In genomic region chr5:134223406-134224251, GRCh38 we compare ENCODE assay signal across 1 cellular context.
TF ChIP-seq lines count a peak whose summit lies in the region.

No MANE protein-coding gene starts in this region.

TF ChIP-seq in K562, 482 proteins besides CTCF, POLR2A, EP300 and RAD21 (continued from another document and continues in another):
- TF ChIP-seq ARID4B (CRISPR knock-in tag; IDR thresholded peaks at IDR 0.05) (no peak), CSDE1 (IDR thresholded peaks at IDR 0.05) (no peak), CTBP1 (IDR thresholded peaks at IDR 0.05; ENCODE audit: borderline replicate concordance) (peak; percentile 28; the same call in 1 of the 2 replicates), RCOR1 (IDR thresholded peaks at IDR 0.05; ENCODE audit: borderline replicate concordance in 1 of 2, low read depth in 2 of 2, low read length in 2 of 2) (peak in 1 of 2 experiments; percentile 44; a peak in 1 of 4 replicates), TAL1 (IDR thresholded peaks at IDR 0.05) (no peak), MEF2A (IDR thresholded peaks at IDR 0.05; ENCODE audit: control insufficient read depth, low read depth, low read length) (no peak), ZBTB17 (CRISPR knock-in tag; IDR thresholded peaks at IDR 0.05) (no peak), ZNF764 (CRISPR knock-in tag; IDR thresholded peaks at IDR 0.05; ENCODE audit: low read depth) (no peak), SMAD2 (IDR thresholded peaks at IDR 0.05; ENCODE audit: low read depth, low read length) (no peak), NCOR1 (IDR thresholded peaks at IDR 0.05) (peak; percentile 7; the same call in 1 of the 2 replicates), MED1 (CRISPR knock-in tag; IDR thresholded peaks at IDR 0.05; ENCODE audit: borderline replicate concordance) (no peak), DPF2 (IDR thresholded peaks at IDR 0.05) (peak; percentile 58; the same call in 1 of the 2 replicates), ZNF263 (CRISPR knock-in tag; IDR thresholded peaks at IDR 0.05; ENCODE audit: borderline replicate concordance) (no peak), EZH2 (IDR thresholded peaks at IDR 0.05; ENCODE audit: borderline replicate concordance, low read depth, low read length) (no peak), MAFF (IDR thresholded peaks at IDR 0.05; ENCODE audit: low read length) (no peak), BHLHE40 (IDR thresholded peaks at IDR 0.05; ENCODE audit: low read length) (no peak), CREM (IDR thresholded peaks at IDR 0.05; ENCODE audit: low read depth) (peak; percentile 82), BRD4 (IDR thresholded peaks at IDR 0.05) (no peak), MCM3 (IDR thresholded peaks at IDR 0.05) (no peak), ETV1 (tag; conservative IDR thresholded peaks at IDR 0.05; ENCODE audit: low read depth) (no peak), TCF7L2 (IDR thresholded peaks at IDR 0.05; ENCODE audit: low read depth, low read length) (no peak), SRF (CRISPR knock-in tag; IDR thresholded peaks at IDR 0.05) (no peak), ZNF121 (CRISPR knock-in tag; conservative IDR thresholded peaks at IDR 0.05) (no peak), SMARCE1 (IDR thresholded peaks at IDR 0.05) (peak; percentile 27; the same call in 1 of the 2 replicates), ZKSCAN1 (IDR thresholded peaks at IDR 0.05; ENCODE audit: low read depth, low read length) (no peak), HDAC1 (IDR thresholded peaks at IDR 0.05) (0 out of 4 replicates have a peak, but pooled peaks of 1 of the 2 experiments have one; percentile 44), U2AF1 (optimal IDR thresholded peaks at IDR 0.05; ENCODE audit: low read depth, low read length) (no peak), ZBTB33 (CRISPR knock-in tag; IDR thresholded peaks at IDR 0.05) (no peak), ATF7 (IDR thresholded peaks at IDR 0.05) (peak; percentile 91), MNT (conservative IDR thresholded peaks at IDR 0.05) (peak in 1 of 2 experiments; percentile 47; a peak in 1 of 4 replicates), MTA1 (IDR thresholded peaks at IDR 0.05; ENCODE audit: borderline replicate concordance) (no peak)
- TF ChIP-seq, protein P1, sequence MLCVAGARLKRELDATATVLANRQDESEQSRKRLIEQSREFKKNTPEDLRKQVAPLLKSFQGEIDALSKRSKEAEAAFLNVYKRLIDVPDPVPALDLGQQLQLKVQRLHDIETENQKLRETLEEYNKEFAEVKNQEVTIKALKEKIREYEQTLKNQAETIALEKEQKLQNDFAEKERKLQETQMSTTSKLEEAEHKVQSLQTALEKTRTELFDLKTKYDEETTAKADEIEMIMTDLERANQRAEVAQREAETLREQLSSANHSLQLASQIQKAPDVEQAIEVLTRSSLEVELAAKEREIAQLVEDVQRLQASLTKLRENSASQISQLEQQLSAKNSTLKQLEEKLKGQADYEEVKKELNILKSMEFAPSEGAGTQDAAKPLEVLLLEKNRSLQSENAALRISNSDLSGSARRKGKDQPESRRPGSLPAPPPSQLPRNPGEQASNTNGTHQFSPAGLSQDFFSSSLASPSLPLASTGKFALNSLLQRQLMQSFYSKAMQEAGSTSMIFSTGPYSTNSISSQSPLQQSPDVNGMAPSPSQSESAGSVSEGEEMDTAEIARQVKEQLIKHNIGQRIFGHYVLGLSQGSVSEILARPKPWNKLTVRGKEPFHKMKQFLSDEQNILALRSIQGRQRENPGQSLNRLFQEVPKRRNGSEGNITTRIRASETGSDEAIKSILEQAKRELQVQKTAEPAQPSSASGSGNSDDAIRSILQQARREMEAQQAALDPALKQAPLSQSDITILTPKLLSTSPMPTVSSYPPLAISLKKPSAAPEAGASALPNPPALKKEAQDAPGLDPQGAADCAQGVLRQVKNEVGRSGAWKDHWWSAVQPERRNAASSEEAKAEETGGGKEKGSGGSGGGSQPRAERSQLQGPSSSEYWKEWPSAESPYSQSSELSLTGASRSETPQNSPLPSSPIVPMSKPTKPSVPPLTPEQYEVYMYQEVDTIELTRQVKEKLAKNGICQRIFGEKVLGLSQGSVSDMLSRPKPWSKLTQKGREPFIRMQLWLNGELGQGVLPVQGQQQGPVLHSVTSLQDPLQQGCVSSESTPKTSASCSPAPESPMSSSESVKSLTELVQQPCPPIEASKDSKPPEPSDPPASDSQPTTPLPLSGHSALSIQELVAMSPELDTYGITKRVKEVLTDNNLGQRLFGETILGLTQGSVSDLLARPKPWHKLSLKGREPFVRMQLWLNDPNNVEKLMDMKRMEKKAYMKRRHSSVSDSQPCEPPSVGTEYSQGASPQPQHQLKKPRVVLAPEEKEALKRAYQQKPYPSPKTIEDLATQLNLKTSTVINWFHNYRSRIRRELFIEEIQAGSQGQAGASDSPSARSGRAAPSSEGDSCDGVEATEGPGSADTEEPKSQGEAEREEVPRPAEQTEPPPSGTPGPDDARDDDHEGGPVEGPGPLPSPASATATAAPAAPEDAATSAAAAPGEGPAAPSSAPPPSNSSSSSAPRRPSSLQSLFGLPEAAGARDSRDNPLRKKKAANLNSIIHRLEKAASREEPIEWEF (CRISPR knock-in tag; IDR thresholded peaks at IDR 0.05): peak; percentile 38; the same call in 1 of the 2 replicates
- TF ChIP-seq, protein P2, sequence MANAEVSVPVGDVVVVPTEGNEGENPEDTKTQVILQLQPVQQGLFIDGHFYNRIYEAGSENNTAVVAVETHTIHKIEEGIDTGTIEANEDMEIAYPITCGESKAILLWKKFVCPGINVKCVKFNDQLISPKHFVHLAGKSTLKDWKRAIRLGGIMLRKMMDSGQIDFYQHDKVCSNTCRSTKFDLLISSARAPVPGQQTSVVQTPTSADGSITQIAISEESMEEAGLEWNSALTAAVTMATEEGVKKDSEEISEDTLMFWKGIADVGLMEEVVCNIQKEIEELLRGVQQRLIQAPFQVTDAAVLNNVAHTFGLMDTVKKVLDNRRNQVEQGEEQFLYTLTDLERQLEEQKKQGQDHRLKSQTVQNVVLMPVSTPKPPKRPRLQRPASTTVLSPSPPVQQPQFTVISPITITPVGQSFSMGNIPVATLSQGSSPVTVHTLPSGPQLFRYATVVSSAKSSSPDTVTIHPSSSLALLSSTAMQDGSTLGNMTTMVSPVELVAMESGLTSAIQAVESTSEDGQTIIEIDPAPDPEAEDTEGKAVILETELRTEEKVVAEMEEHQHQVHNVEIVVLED (CRISPR knock-in tag; IDR thresholded peaks at IDR 0.05): no peak
- TF ChIP-seq, protein P3, sequence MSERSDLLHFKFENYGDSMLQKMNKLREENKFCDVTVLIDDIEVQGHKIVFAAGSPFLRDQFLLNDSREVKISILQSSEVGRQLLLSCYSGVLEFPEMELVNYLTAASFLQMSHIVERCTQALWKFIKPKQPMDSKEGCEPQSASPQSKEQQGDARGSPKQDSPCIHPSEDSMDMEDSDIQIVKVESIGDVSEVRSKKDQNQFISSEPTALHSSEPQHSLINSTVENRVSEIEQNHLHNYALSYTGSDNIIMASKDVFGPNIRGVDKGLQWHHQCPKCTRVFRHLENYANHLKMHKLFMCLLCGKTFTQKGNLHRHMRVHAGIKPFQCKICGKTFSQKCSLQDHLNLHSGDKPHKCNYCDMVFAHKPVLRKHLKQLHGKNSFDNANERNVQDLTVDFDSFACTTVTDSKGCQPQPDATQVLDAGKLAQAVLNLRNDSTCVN (CRISPR knock-in tag; IDR thresholded peaks at IDR 0.05): no peak
- TF ChIP-seq, protein P4, sequence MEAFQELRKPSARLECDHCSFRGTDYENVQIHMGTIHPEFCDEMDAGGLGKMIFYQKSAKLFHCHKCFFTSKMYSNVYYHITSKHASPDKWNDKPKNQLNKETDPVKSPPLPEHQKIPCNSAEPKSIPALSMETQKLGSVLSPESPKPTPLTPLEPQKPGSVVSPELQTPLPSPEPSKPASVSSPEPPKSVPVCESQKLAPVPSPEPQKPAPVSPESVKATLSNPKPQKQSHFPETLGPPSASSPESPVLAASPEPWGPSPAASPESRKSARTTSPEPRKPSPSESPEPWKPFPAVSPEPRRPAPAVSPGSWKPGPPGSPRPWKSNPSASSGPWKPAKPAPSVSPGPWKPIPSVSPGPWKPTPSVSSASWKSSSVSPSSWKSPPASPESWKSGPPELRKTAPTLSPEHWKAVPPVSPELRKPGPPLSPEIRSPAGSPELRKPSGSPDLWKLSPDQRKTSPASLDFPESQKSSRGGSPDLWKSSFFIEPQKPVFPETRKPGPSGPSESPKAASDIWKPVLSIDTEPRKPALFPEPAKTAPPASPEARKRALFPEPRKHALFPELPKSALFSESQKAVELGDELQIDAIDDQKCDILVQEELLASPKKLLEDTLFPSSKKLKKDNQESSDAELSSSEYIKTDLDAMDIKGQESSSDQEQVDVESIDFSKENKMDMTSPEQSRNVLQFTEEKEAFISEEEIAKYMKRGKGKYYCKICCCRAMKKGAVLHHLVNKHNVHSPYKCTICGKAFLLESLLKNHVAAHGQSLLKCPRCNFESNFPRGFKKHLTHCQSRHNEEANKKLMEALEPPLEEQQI (IDR thresholded peaks at IDR 0.05): no peak
- TF ChIP-seq, protein P5, sequence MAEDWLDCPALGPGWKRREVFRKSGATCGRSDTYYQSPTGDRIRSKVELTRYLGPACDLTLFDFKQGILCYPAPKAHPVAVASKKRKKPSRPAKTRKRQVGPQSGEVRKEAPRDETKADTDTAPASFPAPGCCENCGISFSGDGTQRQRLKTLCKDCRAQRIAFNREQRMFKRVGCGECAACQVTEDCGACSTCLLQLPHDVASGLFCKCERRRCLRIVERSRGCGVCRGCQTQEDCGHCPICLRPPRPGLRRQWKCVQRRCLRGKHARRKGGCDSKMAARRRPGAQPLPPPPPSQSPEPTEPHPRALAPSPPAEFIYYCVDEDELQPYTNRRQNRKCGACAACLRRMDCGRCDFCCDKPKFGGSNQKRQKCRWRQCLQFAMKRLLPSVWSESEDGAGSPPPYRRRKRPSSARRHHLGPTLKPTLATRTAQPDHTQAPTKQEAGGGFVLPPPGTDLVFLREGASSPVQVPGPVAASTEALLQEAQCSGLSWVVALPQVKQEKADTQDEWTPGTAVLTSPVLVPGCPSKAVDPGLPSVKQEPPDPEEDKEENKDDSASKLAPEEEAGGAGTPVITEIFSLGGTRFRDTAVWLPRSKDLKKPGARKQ (CRISPR knock-in tag; IDR thresholded peaks at IDR 0.05): 0 out of 2 replicates have a peak, but pooled peaks have one; percentile 26
